In the genomic region with DNA sequence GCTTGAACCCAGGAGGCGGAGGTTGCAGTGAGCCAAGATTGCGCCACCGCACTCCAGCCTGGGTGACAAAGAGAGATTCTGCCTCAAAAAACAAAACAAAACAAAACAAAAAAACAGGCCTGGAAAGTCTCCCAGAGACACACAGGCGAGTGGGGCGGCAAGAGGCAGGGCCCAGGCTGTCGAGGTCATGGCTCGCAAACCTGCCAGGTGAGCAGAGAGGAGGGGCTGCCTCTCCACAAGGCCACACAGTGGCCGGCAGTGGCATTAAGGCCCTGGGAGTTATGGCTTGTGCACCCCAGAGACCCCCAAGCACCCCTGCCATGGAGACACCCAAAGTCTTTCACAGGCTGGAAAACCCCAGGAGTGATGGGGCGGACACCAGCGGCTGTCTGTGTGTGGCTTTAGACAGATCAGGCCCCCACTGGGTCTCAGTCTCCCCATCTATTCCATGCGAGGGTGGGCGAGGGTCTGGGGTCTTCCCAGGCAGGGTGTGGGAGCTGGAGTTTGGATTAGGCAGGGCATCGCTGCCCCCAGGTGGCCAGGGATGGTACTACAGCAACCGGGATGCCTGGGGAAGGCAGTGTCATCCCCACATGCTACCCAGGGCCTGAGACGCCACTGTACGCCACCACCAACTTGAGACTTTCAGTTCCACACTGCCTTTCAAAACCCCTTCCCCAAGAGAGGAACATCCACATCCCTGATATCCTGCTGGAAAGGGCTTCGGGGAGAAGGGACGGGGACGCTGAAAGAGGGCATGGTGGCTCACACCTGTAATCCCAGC, we compare ENCODE assay signal across 9 cellular contexts. TPM values are rescaled to one million over a fixed set of nuclear protein-coding genes. Genes with fewer than 3 reads are reported as not detected.
DNase-seq lines count a peak whose midpoint lies in the region; ATAC-seq and TF ChIP-seq lines count a peak whose summit lies in the region.
"Had no signal": no experiment of that assay in that cellular context is flagged by ENCODE, and none has a peak within 500 bp of the region (broad histone marks: within the 10 kb centered on the region; RNA-seq: fewer than 3 reads in every experiment).

No MANE protein-coding gene starts in this region.

- H3K4me1 ChIP-seq in GM23338 (ENCODE audit: insufficient read depth), result no peaks in the 10 kb centered on the region

- H3K36me3 Mint-ChIP-seq in GM23338 (ENCODE audit: low read depth), result no peaks in the 10 kb centered on the region; the same call in 2 of the 3 replicates
- H3K36me3 Mint-ChIP-seq in activated naive CD8-positive, alpha-beta T cell treated with anti-CD3 and anti-CD28 coated beads, Interleukin-2, amount 10 ng/mL, durations not matched to agents 7 days and 5 days, result peaks cover 3% of the 10 kb centered on the region

- no peak overlapping the region for H3K4me3 ChIP-seq in GM23338

- peak; percentile 90 for ATAC-seq in GM23338
- ATAC-seq in activated naive CD8-positive, alpha-beta T cell treated with anti-CD3 and anti-CD28 coated beads, Interleukin-2, amount 10 ng/mL, durations not matched to agents 7 days and 5 days (ENCODE audit: low read depth), result peak; percentile 46
- ATAC-seq in left cardiac atrium, result peak; percentile 50 to 54
- ATAC-seq in sciatic nerve, result peak; percentile 60
- no peak for ATAC-seq in GM18868 (IDR thresholded peaks at IDR 0.05; ENCODE audit: unreplicated experiment)

- POLR2A ChIA-PET in activated naive CD8-positive, alpha-beta T cell treated with anti-CD3 and anti-CD28 coated beads, Interleukin-2, amount 10 ng/mL, durations not matched to agents 7 days and 5 days (lab: Charles Lee), result interaction anchor here (1.5 kb wide), 1 partner anchor 108 kb away, joined by 9 read pairs; no protein-coding TSS in a partner anchor

- in situ Hi-C loops in SK-MEL-5 (cut with HindIII; ENCODE audit: low pct_unique_long_range_greater_than_20kb, low sequenced_read_pairs), result no loop called here

- peaks cover 8% of the 10 kb centered on the region for H3K27me3 Mint-ChIP-seq in GM23338 (ENCODE audit: insufficient read depth, low read depth, poor library complexity)
- H3K27me3 Mint-ChIP-seq in activated naive CD8-positive, alpha-beta T cell treated with anti-CD3 and anti-CD28 coated beads, Interleukin-2, amount 10 ng/mL, durations not matched to agents 7 days and 5 days, result no peaks in the 10 kb centered on the region
- H3K27me3 Mint-ChIP-seq: IgD-negative memory B cell had no signal

- no peaks in the 10 kb centered on the region for H3F3A ChIP-seq in GM23338 (replicated peaks; ENCODE audit: low read depth)

- TF ChIP-seq CTCF in C4-2B (conservative IDR thresholded peaks at IDR 0.05), result peak; percentile 80
- TF ChIP-seq CTCF in GM23338 (conservative IDR thresholded peaks at IDR 0.05; ENCODE audit: low read depth in 2 of 2), result peak; percentile 81 to 96

- H3K27ac ChIP-seq in C4-2B (no peak overlapping the region), GM23338 (ENCODE audit: low read depth) (no peak overlapping the region)

- peaks cover 10% of the 10 kb centered on the region; the same call in 2 of the 3 replicates for H3K4me1 Mint-ChIP-seq in GM23338
- H3K4me1 Mint-ChIP-seq in activated naive CD8-positive, alpha-beta T cell treated with anti-CD3 and anti-CD28 coated beads, Interleukin-2, amount 10 ng/mL, durations not matched to agents 7 days and 5 days, result peaks cover 8% of the 10 kb centered on the region

- H3K27me3 ChIP-seq in GM23338 (ENCODE audit: insufficient read depth), result no peaks in the 10 kb centered on the region

- H2AFZ ChIP-seq in GM23338, result no peak overlapping the region

- H3K9me3 Mint-ChIP-seq in GM23338, result no peaks in the 10 kb centered on the region
- no peaks in the 10 kb centered on the region for H3K9me3 Mint-ChIP-seq in activated naive CD8-positive, alpha-beta T cell treated with anti-CD3 and anti-CD28 coated beads, Interleukin-2, amount 10 ng/mL, durations not matched to agents 7 days and 5 days
- H3K9me3 Mint-ChIP-seq: IgD-negative memory B cell had no signal

- H3K27ac Mint-ChIP-seq in GM23338, result no peak overlapping the region; the same call in 1 of the 2 replicates
- no peak overlapping the region for H3K27ac Mint-ChIP-seq in activated naive CD8-positive, alpha-beta T cell treated with anti-CD3 and anti-CD28 coated beads, Interleukin-2, amount 10 ng/mL, durations not matched to agents 7 days and 5 days

- H4K20me1 ChIP-seq in GM23338 (replicated peaks; ENCODE audit: insufficient read depth), result no peaks in the 10 kb centered on the region

- no peaks in the 10 kb centered on the region for H3K79me2 ChIP-seq in GM23338 (replicated peaks; ENCODE audit: insufficient read depth)

- H3K36me3 ChIP-seq in GM23338 (ENCODE audit: insufficient read depth), result no peaks in the 10 kb centered on the region

- intact Hi-C loops in left cardiac atrium (cut with DNase I) (loop anchor here (1.0 to 2.0 kb wide), 2 partner anchors 108 kb away; no protein-coding TSS in a partner anchor), sciatic nerve (cut with DNase I) (loop anchor here (5.0 kb wide), 1 partner anchor 109 kb away; no protein-coding TSS in a partner anchor)

- H3K4me3 Mint-ChIP-seq in GM23338, result no peak overlapping the region
- H3K4me3 Mint-ChIP-seq in activated naive CD8-positive, alpha-beta T cell treated with anti-CD3 and anti-CD28 coated beads, Interleukin-2, amount 10 ng/mL, durations not matched to agents 7 days and 5 days, result no peak overlapping the region
- H3K4me3 Mint-ChIP-seq: IgD-negative memory B cell had no signal

- no peaks in the 10 kb centered on the region for H3K9me2 ChIP-seq in GM23338 (ENCODE audit: insufficient read depth)

- peak; percentile 86 for DNase-seq in GM23338 (ENCODE audit: low spot score)
- DNase-seq in SK-MEL-5 (ENCODE audit: low read depth, low spot score), result peak; percentile 59
- peak; percentile 82 for DNase-seq in activated naive CD8-positive, alpha-beta T cell treated with anti-CD3 and anti-CD28 coated beads, Interleukin-2, amount 10 ng/mL, durations not matched to agents 7 days and 5 days
- peak; percentile 65 for DNase-seq in left cardiac atrium
- peak; percentile 87 for DNase-seq in sciatic nerve (ENCODE audit: low spot score)
- DNase-seq in NCI-H2081 treated with DMSO at 0.1 percent for 48 hours (lab: John Stamatoyannopoulos, UW), result no peak

- H3K4me2 ChIP-seq in GM23338, result no peak overlapping the region

TF ChIP-seq in GM23338, 12 proteins besides CTCF, POLR2A, EP300 and RAD21 (continues in another document):
- no peak for TF ChIP-seq EZH2phosphoT487 (IDR thresholded peaks at IDR 0.05; ENCODE audit: unreplicated experiment)
- no peak for TF ChIP-seq EZH2 (IDR thresholded peaks at IDR 0.05; ENCODE audit: low read depth, unreplicated experiment)
- no peak for TF ChIP-seq ZNF114 (CRISPR knock-in tag; IDR thresholded peaks at IDR 0.05)
- no peak for TF ChIP-seq STAT1 (IDR thresholded peaks at IDR 0.05; ENCODE audit: unreplicated experiment)
- no peak for TF ChIP-seq CREB1 (CRISPR knock-in tag; IDR thresholded peaks at IDR 0.05; ENCODE audit: low read depth)
- no peak for TF ChIP-seq ZNF331 (CRISPR knock-in tag; IDR thresholded peaks at IDR 0.05; ENCODE audit: low read depth)
- no peak for TF ChIP-seq POLR2AphosphoS5 (IDR thresholded peaks at IDR 0.05; ENCODE audit: low read depth)

RNA-seq across cellular contexts. Expression of gene CTRC, which starts 7.3 kb away (rescaled TPM):
- 0.24 TPM in 1 of 2 replicates, not detected in the other for total RNA-seq in GM23338 (2014; rRNA removed; shearing (Covaris generic))
- polyA plus RNA-seq in GM23338 (2016; fragmentation: Nextera tagmentation; extraction: Ambion mirVana), result not detected in 2 replicates
- total RNA-seq in SK-MEL-5 (2014; rRNA removed; shearing (Covaris generic)), result not detected in 2 replicates
- not detected in 2 replicates for polyA plus RNA-seq in SK-MEL-5 (2015; cell fraction: cytosol; rRNA removed)
- not detected in 2 replicates for polyA plus RNA-seq in SK-MEL-5 (2015; cell fraction: nucleus; rRNA removed)
- total RNA-seq in activated naive CD8-positive, alpha-beta T cell treated with anti-CD3 and anti-CD28 coated beads, Interleukin-2, amount 10 ng/mL, durations not matched to agents 7 days and 5 days, result 1 to 10 TPM in 1 of 2 experiments, under 1 TPM in 1; 0.39 to 1.0 TPM
- total RNA-seq in left cardiac atrium (not detected), sciatic nerve (2.2 TPM)
- polyA plus RNA-seq: IgD-negative memory B cell had no signal

RNA-seq across cellular contexts. Expression of gene EFHD2, which starts 21.3 kb away (rescaled TPM):
- total RNA-seq in GM23338 (2014; rRNA removed; shearing (Covaris generic)), result 22.8 and 23.7 TPM in 2 replicates
- 19.3 and 22.8 TPM in 2 replicates for polyA plus RNA-seq in GM23338 (2016; fragmentation: Nextera tagmentation; extraction: Ambion mirVana)
- 31.9 and 35.3 TPM in 2 replicates for total RNA-seq in SK-MEL-5 (2014; rRNA removed; shearing (Covaris generic))
- 72.1 and 75.7 TPM in 2 replicates for polyA plus RNA-seq in SK-MEL-5 (2015; cell fraction: cytosol; rRNA removed)
- 21.6 and 26.7 TPM in 2 replicates for polyA plus RNA-seq in SK-MEL-5 (2015; cell fraction: nucleus; rRNA removed)
- 10 to 100 TPM; 49.4 TPM for total RNA-seq in activated naive CD8-positive, alpha-beta T cell treated with anti-CD3 and anti-CD28 coated beads, Interleukin-2, amount 10 ng/mL, durations not matched to agents 7 days and 5 days
- total RNA-seq in left cardiac atrium (10 to 100 TPM; 19.1 to 24.0 TPM), sciatic nerve (28.7 TPM)

RNA-seq across cellular contexts. Expression of gene CELA2A, which starts 25.6 kb away (rescaled TPM):
- total RNA-seq in GM23338 (2014; rRNA removed; shearing (Covaris generic)), result not detected in 2 replicates
- not detected in 2 replicates for polyA plus RNA-seq in GM23338 (2016; fragmentation: Nextera tagmentation; extraction: Ambion mirVana)
- not detected in 2 replicates for total RNA-seq in SK-MEL-5 (2014; rRNA removed; shearing (Covaris generic))
- polyA plus RNA-seq in SK-MEL-5 (2015; cell fraction: cytosol; rRNA removed), result not detected in 2 replicates
- polyA plus RNA-seq in SK-MEL-5 (2015; cell fraction: nucleus; rRNA removed), result not detected in 2 replicates
- not detected for total RNA-seq in activated naive CD8-positive, alpha-beta T cell treated with anti-CD3 and anti-CD28 coated beads, Interleukin-2, amount 10 ng/mL, durations not matched to agents 7 days and 5 days
- total RNA-seq in left cardiac atrium (not detected), sciatic nerve (0.94 TPM)
- polyA plus RNA-seq: IgD-negative memory B cell had no signal

RNA-seq across cellular contexts. Expression of gene CELA2B, which starts 44.9 kb away (rescaled TPM):
- total RNA-seq in GM23338 (2014; rRNA removed; shearing (Covaris generic)), result not detected in 2 replicates
- polyA plus RNA-seq in GM23338 (2016; fragmentation: Nextera tagmentation; extraction: Ambion mirVana), result not detected in 2 replicates
- total RNA-seq in SK-MEL-5 (2014; rRNA removed; shearing (Covaris generic)), result not detected in 2 replicates
- not detected in 2 replicates for polyA plus RNA-seq in SK-MEL-5 (2015; cell fraction: cytosol; rRNA removed)
- not detected in 2 replicates for polyA plus RNA-seq in SK-MEL-5 (2015; cell fraction: nucleus; rRNA removed)
- not detected for total RNA-seq in activated naive CD8-positive, alpha-beta T cell treated with anti-CD3 and anti-CD28 coated beads, Interleukin-2, amount 10 ng/mL, durations not matched to agents 7 days and 5 days
- total RNA-seq in left cardiac atrium (not detected), sciatic nerve (not detected)
- polyA plus RNA-seq: IgD-negative memory B cell had no signal
